In genomic region chr7:39855325-39855674, GRCh38 we compare ENCODE assay signal across 11 cellular contexts.
A peak's percentile ranks its signal among the peaks of the same experiment; 100 is the strongest.
DNase-seq lines count a peak whose midpoint lies in the region; ATAC-seq and TF ChIP-seq lines count a peak whose summit lies in the region.
"Had no signal": no experiment of that assay in that cellular context is flagged by ENCODE, and none has a peak within 500 bp of the region (broad histone marks: within the 10 kb centered on the region; RNA-seq: fewer than 3 reads in every experiment).

No MANE protein-coding gene starts in this region.

- no peaks in the 10 kb centered on the region for H3K9me3 ChIP-seq in Panc1 (ENCODE audit: control insufficient read depth, insufficient read depth, low read depth, low read length)
- no peaks in the 10 kb centered on the region for H3K9me3 ChIP-seq in esophagus squamous epithelium

- H3K4me1 Mint-ChIP-seq in stimulated activated naive B cell treated with anti-CD40 and anti-IgM and Interleukin-4, amounts not matched to agents 10 μg/mL and 1 μg/mL and 100 μg/mL, for 72 hours: peaks cover 5 to 12% of the 10 kb centered on the region in 2 donors

- H3K36me3 Mint-ChIP-seq in stimulated activated naive B cell treated with anti-CD40 and anti-IgM and Interleukin-4, amounts not matched to agents 10 μg/mL and 1 μg/mL and 100 μg/mL, for 72 hours: no peaks in the 10 kb centered on the region

- no peak for TF ChIP-seq POLR2A in esophagus squamous epithelium (IDR thresholded peaks at IDR 0.05)

- H3K4me1 ChIP-seq in Panc1 (ENCODE audit: control insufficient read depth, insufficient read depth, low read length): no peaks in the 10 kb centered on the region
- H3K4me1 ChIP-seq in esophagus squamous epithelium: peaks cover 0 to 3% (median 0%) of the 10 kb centered on the region in 3 donors

- 35 to 44% methylated on average over 1 of the region's 1 CpG for WGBS in esophagus squamous epithelium, 2 donors

- intact Hi-C loops in Panc1 (cut with micrococcal nuclease; ENCODE audit: unreplicated experiment) (no loop called here), esophagus squamous epithelium (cut with DNase I) (no loop called here)

- H3K9me3 Mint-ChIP-seq in stimulated activated naive B cell treated with anti-CD40 and anti-IgM and Interleukin-4, amounts not matched to agents 10 μg/mL and 1 μg/mL and 100 μg/mL, for 72 hours: no peaks in the 10 kb centered on the region

- ATAC-seq in activated CD4-positive, CD25-positive, alpha-beta regulatory T cell treated with anti-CD3 and anti-CD28 coated beads, Interleukin-2, amount 50 U/mL, for 24 hours: peak; percentile 17 to 33
- ATAC-seq in Panc1 (no peak), GM21515 (IDR thresholded peaks at IDR 0.05; ENCODE audit: unreplicated experiment) (no peak), HG02798 (IDR thresholded peaks at IDR 0.05; ENCODE audit: poor library complexity, unreplicated experiment) (no peak)
- ATAC-seq in stimulated activated naive B cell treated with anti-CD40 and anti-IgM and Interleukin-4, amounts not matched to agents 10 μg/mL and 1 μg/mL and 100 μg/mL, for 72 hours (replicated peaks): peak; percentile 42 to 44

- CTCF ChIA-PET in Panc1 (lab: Charles Lee): no interaction called here

- DNase-seq in activated CD4-positive, CD25-positive, alpha-beta regulatory T cell (lab: John Stamatoyannopoulos, UW): no peak
- DNase-seq in Panc1 (ENCODE audit: low read depth, low spot score) (no peak), esophagus squamous epithelium (lab: John Stamatoyannopoulos, UW) (no peak), epidermal melanocyte (ENCODE audit: insufficient read length, low spot score) (no peak)
- DNase-seq in stimulated activated naive B cell treated with anti-CD40 and anti-IgM and Interleukin-4, amounts not matched to agents 10 μg/mL and 1 μg/mL and 100 μg/mL, for 72 hours: no peak
- DNase-seq: NCI-H446 treated with DMSO at 0.1 percent for 48 hours, occipital lobe had no signal

- POLR2A ChIA-PET in Panc1 (lab: Charles Lee): no interaction called here

- H3K4me3 ChIP-seq in Panc1 (ENCODE audit: low read depth in 2 of 2, low read length in 2 of 2) (peak overlapping the region; percentile 28 to 42), esophagus squamous epithelium (peak overlapping the region; percentile 31 to 62 (median 40))
- H3K4me3 ChIP-seq: cardiac muscle cell had no signal

- H3K27ac ChIP-seq in Panc1 (ENCODE audit: low read length) (no peak overlapping the region), esophagus squamous epithelium (no peak overlapping the region)
- H3K27ac ChIP-seq: cardiac muscle cell had no signal

- in situ Hi-C loops in Panc1 (cut with HindIII; ENCODE audit: low pct_unique_long_range_greater_than_20kb, low sequenced_read_pairs): no loop called here

- TF ChIP-seq CTCF in Panc1 (IDR thresholded peaks at IDR 0.05): no peak
- TF ChIP-seq CTCF in esophagus squamous epithelium (IDR thresholded peaks at IDR 0.05): no peak

- H3K36me3 ChIP-seq in Panc1 (ENCODE audit: control insufficient read depth, insufficient read depth, low read length) (no peaks in the 10 kb centered on the region), esophagus squamous epithelium (no peaks in the 10 kb centered on the region)
- H3K36me3 ChIP-seq: cardiac muscle cell had no signal

- H3K27me3 ChIP-seq in Panc1 (ENCODE audit: control insufficient read depth, insufficient read depth, low read length) (peaks cover 12% of the 10 kb centered on the region; the same call in 1 of the 2 replicates), esophagus squamous epithelium (peaks cover 0 to 3% (median 0%) of the 10 kb centered on the region in 4 donors)

- no peak overlapping the region for H3K27ac Mint-ChIP-seq in stimulated activated naive B cell treated with anti-CD40 and anti-IgM and Interleukin-4, amounts not matched to agents 10 μg/mL and 1 μg/mL and 100 μg/mL, for 72 hours

- H3K27me3 Mint-ChIP-seq in stimulated activated naive B cell treated with anti-CD40 and anti-IgM and Interleukin-4, amounts not matched to agents 10 μg/mL and 1 μg/mL and 100 μg/mL, for 72 hours: peaks cover 14 to 25% of the 10 kb centered on the region in 2 donors

- no TSS peak for BruUV-seq in Panc1 (replicated peaks; lab: Mats Ljungman, UMichigan)

- H3K4me3 Mint-ChIP-seq in stimulated activated naive B cell treated with anti-CD40 and anti-IgM and Interleukin-4, amounts not matched to agents 10 μg/mL and 1 μg/mL and 100 μg/mL, for 72 hours: peak overlapping the region; percentile 80 to 81

Comparison
In these comparisons a context has a peak if more than half of its experiments do, and no peak if none do; other contexts are left out.
1. ATAC-seq: peak in activated CD4-positive, CD25-positive, alpha-beta regulatory T cell treated with anti-CD3 and anti-CD28 coated beads, Interleukin-2, amount 50 U/mL, for 24 hours (2 of 2) and stimulated activated naive B cell treated with anti-CD40 and anti-IgM and Interleukin-4, amounts not matched to agents 10 μg/mL and 1 μg/mL and 100 μg/mL, for 72 hours (2 of 2); none in Panc1 (single experiment), GM21515 (single experiment) and HG02798 (single experiment).